In genomic region chrX:29903365-29903764, GRCh38 we compare ENCODE assay signal across 15 cellular contexts.
DNase-seq lines count a peak whose midpoint lies in the region; ATAC-seq, FAIRE-seq and TF ChIP-seq lines count a peak whose summit lies in the region.
"Had no signal": no experiment of that assay in that cellular context is flagged by ENCODE, and none has a peak within 500 bp of the region (broad histone marks: within the 10 kb centered on the region; RNA-seq: fewer than 3 reads in every experiment).

No MANE protein-coding gene starts in this region.

- no peak overlapping the region for H3K4me3 Mint-ChIP-seq in stimulated activated effector memory CD8-positive, alpha-beta T cell treated with anti-CD3 and anti-CD28 coated beads, Interleukin-12 subunit alpha, Interleukin-12 subunit beta, amount 100 ng/mL, for 72 hours
- H3K4me3 Mint-ChIP-seq: activated B cell treated with CpG ODN at 0.5 μM for 24 hours; activated T-helper 1 cell treated with anti-CD3 and anti-CD28 coated beads, Interleukin-12 subunit alpha, Interleukin-12 subunit beta, Interleukin-2, Interleukin-4 antibody, amounts not matched to agents 30 ng/mL and 10 ng/mL and 1 ng/mL, durations not matched to agents 14 hours and 24 hours and 36 hours; dendritic cell treated with granulocyte-macrophage colony-stimulating factor and Interleukin-4, amounts not matched to agents 40 ng/mL and 50 ng/mL, for 4 days had no signal

- H3K27me3 ChIP-seq in heart right ventricle (no peaks in the 10 kb centered on the region), upper lobe of right lung (no peaks in the 10 kb centered on the region)
- H3K27me3 ChIP-seq: BE2C had no signal

- H3K4me1 ChIP-seq in heart right ventricle: no peaks in the 10 kb centered on the region
- H3K4me1 ChIP-seq in upper lobe of right lung: no peaks in the 10 kb centered on the region
- H3K4me1 ChIP-seq: BE2C had no signal

- ATAC-seq in heart right ventricle: no peak
- ATAC-seq in Right ventricle myocardium superior (ENCODE audit: poor library complexity): no peak
- ATAC-seq in upper lobe of right lung: no peak
- no peak for ATAC-seq in stimulated activated effector memory CD8-positive, alpha-beta T cell treated with anti-CD3 and anti-CD28 coated beads, Interleukin-12 subunit alpha, Interleukin-12 subunit beta, amount 100 ng/mL, for 72 hours

- H3K36me3 ChIP-seq in heart right ventricle (no peaks in the 10 kb centered on the region), upper lobe of right lung (no peaks in the 10 kb centered on the region)
- H3K36me3 ChIP-seq: BE2C had no signal

- peak overlapping the region in 1 of 10 donors; percentile 20 for H3K4me3 ChIP-seq in heart right ventricle
- no peak overlapping the region for H3K4me3 ChIP-seq in WI38 (ENCODE audit: low read depth, low read length)
- H3K4me3 ChIP-seq in upper lobe of right lung: no peak overlapping the region

- H3K9me3 ChIP-seq in heart right ventricle: no peaks in the 10 kb centered on the region
- no peaks in the 10 kb centered on the region for H3K9me3 ChIP-seq in upper lobe of right lung
- H3K9me3 ChIP-seq: BE2C had no signal

- intact Hi-C loops in heart right ventricle (cut with DNase I): no loop called here
- intact Hi-C loops in Right ventricle myocardium superior (cut with DNase I): no loop called here
- intact Hi-C loops in upper lobe of right lung (cut with DNase I): no loop called here

- H3K4me1 Mint-ChIP-seq in stimulated activated effector memory CD8-positive, alpha-beta T cell treated with anti-CD3 and anti-CD28 coated beads, Interleukin-12 subunit alpha, Interleukin-12 subunit beta, amount 100 ng/mL, for 72 hours: no peaks in the 10 kb centered on the region
- H3K4me1 Mint-ChIP-seq: activated B cell treated with CpG ODN at 0.5 μM for 24 hours had no signal

- TF ChIP-seq CTCF in heart right ventricle (IDR thresholded peaks at IDR 0.05) (peak in 5 of 9 donors; percentile 8 to 43 (median 19)), WI38 (IDR thresholded peaks at IDR 0.05; ENCODE audit: low read depth, low read length) (peak; percentile 39; the same call in 1 of the 2 replicates), upper lobe of right lung (IDR thresholded peaks at IDR 0.05) (peak; percentile 15)

- H3K36me3 Mint-ChIP-seq in stimulated activated effector memory CD8-positive, alpha-beta T cell treated with anti-CD3 and anti-CD28 coated beads, Interleukin-12 subunit alpha, Interleukin-12 subunit beta, amount 100 ng/mL, for 72 hours: no peaks in the 10 kb centered on the region

- no peak overlapping the region for H3K27ac Mint-ChIP-seq in stimulated activated effector memory CD8-positive, alpha-beta T cell treated with anti-CD3 and anti-CD28 coated beads, Interleukin-12 subunit alpha, Interleukin-12 subunit beta, amount 100 ng/mL, for 72 hours
- H3K27ac Mint-ChIP-seq: activated B cell treated with CpG ODN at 0.5 μM for 24 hours; activated T-helper 1 cell treated with anti-CD3 and anti-CD28 coated beads, Interleukin-12 subunit alpha, Interleukin-12 subunit beta, Interleukin-2, Interleukin-4 antibody, amounts not matched to agents 30 ng/mL and 10 ng/mL and 1 ng/mL, durations not matched to agents 14 hours and 24 hours and 36 hours; dendritic cell treated with granulocyte-macrophage colony-stimulating factor and Interleukin-4, amounts not matched to agents 40 ng/mL and 50 ng/mL, for 4 days had no signal

- H3K27ac ChIP-seq in heart right ventricle (no peak overlapping the region), upper lobe of right lung (no peak overlapping the region)

- no peaks in the 10 kb centered on the region for H3K9me3 Mint-ChIP-seq in stimulated activated effector memory CD8-positive, alpha-beta T cell treated with anti-CD3 and anti-CD28 coated beads, Interleukin-12 subunit alpha, Interleukin-12 subunit beta, amount 100 ng/mL, for 72 hours
- H3K9me3 Mint-ChIP-seq: activated B cell treated with CpG ODN at 0.5 μM for 24 hours; activated T-helper 1 cell treated with anti-CD3 and anti-CD28 coated beads, Interleukin-12 subunit alpha, Interleukin-12 subunit beta, Interleukin-2, Interleukin-4 antibody, amounts not matched to agents 30 ng/mL and 10 ng/mL and 1 ng/mL, durations not matched to agents 14 hours and 24 hours and 36 hours; dendritic cell treated with granulocyte-macrophage colony-stimulating factor and Interleukin-4, amounts not matched to agents 40 ng/mL and 50 ng/mL, for 4 days had no signal

- DNase-seq in heart right ventricle (no peak), Right ventricle myocardium superior (no peak), frontal cortex (ENCODE audit: low spot score in 2 of 2) (peak; percentile 0 to 1), upper lobe of right lung (no peak), DMS79 treated with DMSO at 0.1 percent for 48 hours (lab: John Stamatoyannopoulos, UW) (no peak), NCI-H526 (lab: John Stamatoyannopoulos, UW) (no peak)
- no peak for DNase-seq in stimulated activated effector memory CD8-positive, alpha-beta T cell treated with anti-CD3 and anti-CD28 coated beads, Interleukin-12 subunit alpha, Interleukin-12 subunit beta, amount 100 ng/mL, for 72 hours (ENCODE audit: low spot score in 2 of 2)
- DNase-seq: activated B cell treated with CpG ODN at 0.5 μM for 24 hours; BE2C; NCI-H146; stimulated activated CD4-positive, alpha-beta T cell treated with anti-CD3 and anti-CD28 coated beads, Interleukin-4, amount 100 ng/mL, for 1 hour; substantia nigra had no signal

- no peak for FAIRE-seq in frontal cortex (lab: Jason Lieb, UNC)

Comparison
In these comparisons a context has a peak if more than half of its experiments do, and no peak if none do; other contexts are left out.
1. DNase-seq: peak in frontal cortex (2 of 2); none in heart right ventricle (0 of 2), Right ventricle myocardium superior (single experiment), upper lobe of right lung (single experiment), stimulated activated effector memory CD8-positive, alpha-beta T cell treated with anti-CD3 and anti-CD28 coated beads, Interleukin-12 subunit alpha, Interleukin-12 subunit beta, amount 100 ng/mL, for 72 hours (0 of 2), DMS79 treated with DMSO at 0.1 percent for 48 hours (single experiment) and NCI-H526 (0 of 2).
2. Peak in every context shown above with its lines, with median percentiles within 50 percentile points of each other: CTCF ChIP-seq.